ENCODE assay signal across 8 cellular contexts in the genomic region with DNA sequence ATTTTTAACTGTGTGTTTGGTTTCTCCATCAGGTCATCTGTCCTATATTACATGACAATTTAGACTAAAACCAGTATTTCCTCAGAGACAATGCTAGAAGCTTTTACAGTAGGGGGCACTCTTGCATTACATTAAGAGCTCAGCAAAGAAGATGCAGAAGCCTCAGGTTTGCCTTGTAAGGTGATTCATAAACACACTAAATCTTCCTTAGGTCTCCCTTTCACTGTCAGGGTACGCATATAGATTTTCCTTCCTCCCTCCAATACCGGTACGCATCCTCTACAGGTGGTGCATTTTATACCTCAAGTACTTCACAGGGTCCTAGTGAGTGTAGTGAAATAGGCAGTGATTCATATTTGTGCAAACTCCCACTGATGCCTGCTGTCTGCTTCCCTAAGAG.
DNase-seq lines count a peak whose midpoint lies in the region; ATAC-seq lines count a peak whose summit lies in the region.

No MANE protein-coding gene starts in this region.

- peak; percentile 31 for ATAC-seq in GM19043 (IDR thresholded peaks at IDR 0.05; ENCODE audit: low read depth, unreplicated experiment)
- peak; percentile 20 for ATAC-seq in HG03558 (IDR thresholded peaks at IDR 0.05; ENCODE audit: extremely low read depth, unreplicated experiment)
- ATAC-seq in HG03025 (IDR thresholded peaks at IDR 0.05; ENCODE audit: low FRiP score, unreplicated experiment): no peak

- peak; percentile 45 for DNase-seq in DMS 273 treated with DMSO at 0.1 percent for 48 hours (lab: John Stamatoyannopoulos, UW)
- peak; percentile 68 for DNase-seq in NCI-H69 (lab: John Stamatoyannopoulos, UW)
- DNase-seq in amniotic epithelial cell (ENCODE audit: low read depth): peak; percentile 71
- peak; percentile 80 for DNase-seq in kidney tubule cell (ENCODE audit: low spot score)
- DNase-seq in anterior cingulate cortex (lab: John Stamatoyannopoulos, UW): no peak

Comparison
In these comparisons a context has a peak if more than half of its experiments do, and no peak if none do; other contexts are left out.
1. DNase-seq: peak in DMS 273 treated with DMSO at 0.1 percent for 48 hours (single experiment), NCI-H69 (single experiment), amniotic epithelial cell (single experiment) and kidney tubule cell (single experiment); none in anterior cingulate cortex (0 of 58).